In genomic region chr18:26978812-26979341, GRCh38 we compare ENCODE assay signal across 14 cellular contexts.
A peak's percentile ranks its signal among the peaks of the same experiment; 100 is the strongest.
DNase-seq lines count a peak whose midpoint lies in the region; ATAC-seq, FAIRE-seq and TF ChIP-seq lines count a peak whose summit lies in the region.
"Had no signal": no experiment of that assay in that cellular context is flagged by ENCODE, and none has a peak within 500 bp of the region (broad histone marks: within the 10 kb centered on the region; RNA-seq: fewer than 3 reads in every experiment).

No MANE protein-coding gene starts in this region.

- no peak overlapping the region for H3K9ac ChIP-seq in Loucy (ENCODE audit: low read depth, low read length, poor library complexity, severe bottlenecking)

- H3K27ac ChIP-seq in right cardiac atrium (ENCODE audit: low read length) = no peak overlapping the region
- H3K27ac ChIP-seq: adrenal gland, SJCRH30 had no signal

- WGBS in right cardiac atrium = 73% methylated on average over 4 of the region's 4 CpGs

- peak; percentile 90 for DNase-seq in GM12865 (ENCODE audit: low read depth)
- no peak for DNase-seq in RCC 7860 (ENCODE audit: low spot score)
- DNase-seq in cerebellum (ENCODE audit: low spot score) = no peak
- no peak for DNase-seq in right cardiac atrium
- DNase-seq in stimulated activated CD4-positive, alpha-beta T cell treated with anti-CD3 and anti-CD28 coated beads, Interleukin-4, amount 100 ng/mL, for 4 hours = no peak
- DNase-seq: activated CD4-positive, alpha-beta T cell treated with anti-CD3 and anti-CD28 coated beads for 48 hours; adrenal gland; BE2C; NCI-H1105 treated with DMSO at 0.1 percent for 48 hours; SJCRH30 had no signal

- H3K79me2 ChIP-seq in Loucy (ENCODE audit: insufficient read depth, low read length) = no peaks in the 10 kb centered on the region

- no peaks in the 10 kb centered on the region for H3F3A ChIP-seq in Loucy (ENCODE audit: low read depth)

- TF ChIP-seq CTCF in GM12865 (IDR thresholded peaks at IDR 0.05; ENCODE audit: insufficient read depth, low read depth, low read length, missing control alignments) = no peak
- no peak for TF ChIP-seq CTCF in Loucy (conservative IDR thresholded peaks at IDR 0.05; ENCODE audit: low read length)

- intact Hi-C loops in right cardiac atrium (cut with DNase I) = no loop called here

- no peak for FAIRE-seq in RCC 7860 (lab: Jason Lieb, UNC)
- FAIRE-seq: endothelial cell of umbilical vein had no signal

- ATAC-seq in GM19397 (IDR thresholded peaks at IDR 0.05; ENCODE audit: unreplicated experiment) = peak; percentile 98
- peak; percentile 97 for ATAC-seq in HG02885 (IDR thresholded peaks at IDR 0.05; ENCODE audit: poor library complexity, unreplicated experiment)
- no peak for ATAC-seq in right cardiac atrium

- H2AFZ ChIP-seq in Loucy (ENCODE audit: low read length) = peak overlapping the region; percentile 64; the same call in 1 of the 2 replicates

- H3K9me3 ChIP-seq in Loucy (ENCODE audit: insufficient read depth, low read depth, low read length) = no peaks in the 10 kb centered on the region
- no peaks in the 10 kb centered on the region for H3K9me3 ChIP-seq in right cardiac atrium (ENCODE audit: control insufficient read depth, low read length)
- H3K9me3 ChIP-seq: adrenal gland, BE2C, SJCRH30 had no signal

- H3K4me2 ChIP-seq in Loucy (ENCODE audit: low read depth, low read length, poor library complexity, severe bottlenecking) = no peak overlapping the region

- no peaks in the 10 kb centered on the region for H3K9me2 ChIP-seq in Loucy (replicated peaks; ENCODE audit: low read depth, low read length)

- peaks cover 21% of the 10 kb centered on the region for H3K4me1 ChIP-seq in Loucy (ENCODE audit: insufficient read depth, low read length, poor library complexity, severe bottlenecking)
- H3K4me1 ChIP-seq in right cardiac atrium (ENCODE audit: control insufficient read depth, insufficient read depth, low read length) = no peaks in the 10 kb centered on the region
- H3K4me1 ChIP-seq: BE2C, SJCRH30 had no signal

- H3K27me3 ChIP-seq in Loucy (ENCODE audit: insufficient read depth, low read length, poor library complexity, severe bottlenecking) (no peaks in the 10 kb centered on the region), right cardiac atrium (ENCODE audit: control insufficient read depth, insufficient read depth) (no peaks in the 10 kb centered on the region)
- H3K27me3 ChIP-seq: adrenal gland, BE2C, SJCRH30 had no signal

- H3K4me3 ChIP-seq in GM12865 (ENCODE audit: low read depth, low read length) (peak overlapping the region; percentile 43), Loucy (ENCODE audit: low read length, poor library complexity, severe bottlenecking) (no peak overlapping the region), right cardiac atrium (ENCODE audit: low read length) (no peak overlapping the region)
- H3K4me3 ChIP-seq: adrenal gland, SJCRH30 had no signal

- no peaks in the 10 kb centered on the region for H4K20me1 ChIP-seq in Loucy (ENCODE audit: insufficient read depth, low read length, poor library complexity, severe bottlenecking)

- no peaks in the 10 kb centered on the region for H3K36me3 ChIP-seq in Loucy (ENCODE audit: insufficient read depth, low read length)
- H3K36me3 ChIP-seq: adrenal gland, BE2C, SJCRH30 had no signal

Comparison
In these comparisons a context has a peak if more than half of its experiments do, and no peak if none do; other contexts are left out.
1. ATAC-seq: peak in GM19397 (single experiment) and HG02885 (single experiment); none in right cardiac atrium (0 of 2).